ENCODE assay signal across 18 cellular contexts in genomic region chr1:89918794-89919155, GRCh38.
DNase-seq lines count a peak whose midpoint lies in the region; ATAC-seq, FAIRE-seq and TF ChIP-seq lines count a peak whose summit lies in the region.
"Had no signal": no experiment of that assay in that cellular context is flagged by ENCODE, and none has a peak within 500 bp of the region (broad histone marks: within the 10 kb centered on the region; RNA-seq: fewer than 3 reads in every experiment).

No MANE protein-coding gene starts in this region.

- no peak for FAIRE-seq in A549 (lab: Jason Lieb, UNC)

- no peak for TF ChIP-seq EP300 in A549 (IDR thresholded peaks at IDR 0.05)

- CTCF ChIA-PET in A549 (lab: Yijun Ruan, JAX), result interaction anchor here (1.2 to 4.1 kb wide), 5 partner anchors 9 to 114 kb away, joined by 3 to 17 read pairs (median 5); no protein-coding TSS in a partner anchor
- CTCF ChIA-PET in WTC11 (lab: Charles Lee), result interaction anchor here (1.2 to 2.1 kb wide), 2 partner anchors 8 to 11 kb away, joined by 3 to 5 read pairs; no protein-coding TSS in a partner anchor

- H3K4me3 Mint-ChIP-seq in WTC11, result no peak overlapping the region
- no peak overlapping the region for H3K4me3 Mint-ChIP-seq in activated T-cell treated with anti-CD3 and anti-CD28 coated beads, Interleukin-2, amount 50 U/mL, for 4 hours
- H3K4me3 Mint-ChIP-seq: activated CD8-positive, alpha-beta T cell treated with anti-CD3 and anti-CD28 coated beads, Interleukin-2, amount 10 ng/mL, durations not matched to agents 7 days and 5 days; activated T-helper 17 cell treated with anti-CD3 and anti-CD28 coated beads, Interleukin-2, amount 50 U/mL, for 72 hours; natural killer cell had no signal

- H3K4me3 ChIP-seq in A549 (no peak overlapping the region), HAP-1 (no peak overlapping the region), left lung (no peak overlapping the region)
- H3K4me3 ChIP-seq: lung had no signal

- DNase-seq in A549 (ENCODE audit: low read depth in 1 of 2, low spot score in 1 of 2) (no peak), HAP-1 (ENCODE audit: low spot score in 2 of 2) (peak; percentile 54 to 67), WTC11 (ENCODE audit: low spot score) (no peak), left lung (no peak), occipital lobe (lab: John Stamatoyannopoulos, UW) (no peak)
- DNase-seq in activated T-cell treated with anti-CD3 and anti-CD28 coated beads, Interleukin-2, amount 50 U/mL, for 4 hours, result no peak
- DNase-seq: activated CD8-positive, alpha-beta T cell treated with anti-CD3 and anti-CD28 coated beads, Interleukin-2, amount 10 ng/mL, durations not matched to agents 7 days and 5 days; amygdala; COR-L47; effector memory CD4-positive, alpha-beta T cell; natural killer cell; NCI-H1105 treated with DMSO at 0.1 percent for 48 hours; NCI-H774 had no signal

- ATAC-seq in A549, result peak in 1 of 2 experiments; percentile 80; a peak in 4 of 6 replicates
- ATAC-seq in WTC11, result peak; percentile 34
- ATAC-seq in left lung, result peak; percentile 56
- ATAC-seq in HG03039 (IDR thresholded peaks at IDR 0.05; ENCODE audit: unreplicated experiment), result no peak
- ATAC-seq in activated T-cell treated with anti-CD3 and anti-CD28 coated beads, Interleukin-2, amount 50 U/mL, for 4 hours, result no peak
- no peak for ATAC-seq in GM18873 (IDR thresholded peaks at IDR 0.05; ENCODE audit: low FRiP score, unreplicated experiment)
- ATAC-seq: activated CD8-positive, alpha-beta T cell treated with anti-CD3 and anti-CD28 coated beads, Interleukin-2, amount 10 ng/mL, durations not matched to agents 7 days and 5 days; activated T-helper 17 cell treated with anti-CD3 and anti-CD28 coated beads, Interleukin-2, amount 50 U/mL, for 72 hours; natural killer cell had no signal

- H3K36me3 ChIP-seq in HAP-1 (replicated peaks) (peaks cover 5% of the 10 kb centered on the region), left lung (no peaks in the 10 kb centered on the region)

- no peak for TF ChIP-seq POLR2A in A549 (IDR thresholded peaks at IDR 0.05; ENCODE audit: low read length)

- intact Hi-C loops in left lung (cut with DNase I), result no loop called here

- POLR2A ChIA-PET in A549 (lab: Yijun Ruan, JAX) (no interaction called here), WTC11 (lab: Charles Lee) (no interaction called here)

- WGBS in A549 (ENCODE audit: missing lambda C conversion rate), result 7% methylated on average over 1 of the region's 1 CpG

- peaks cover 27% of the 10 kb centered on the region for H3K36me3 Mint-ChIP-seq in WTC11
- peaks cover 24% of the 10 kb centered on the region for H3K36me3 Mint-ChIP-seq in activated T-cell treated with anti-CD3 and anti-CD28 coated beads, Interleukin-2, amount 50 U/mL, for 4 hours (ENCODE audit: insufficient read depth)

- peaks cover 13% of the 10 kb centered on the region for H3K9me3 Mint-ChIP-seq in WTC11
- H3K9me3 Mint-ChIP-seq in activated T-cell treated with anti-CD3 and anti-CD28 coated beads, Interleukin-2, amount 50 U/mL, for 4 hours, result peaks cover 5% of the 10 kb centered on the region
- H3K9me3 Mint-ChIP-seq: activated T-helper 17 cell treated with anti-CD3 and anti-CD28 coated beads, Interleukin-2, amount 50 U/mL, for 72 hours; natural killer cell had no signal

- H3K27ac ChIP-seq in A549, result peak overlapping the region; percentile 63 to 85
- no peak overlapping the region for H3K27ac ChIP-seq in left lung
- H3K27ac ChIP-seq: VCaP had no signal

- H3K9me3 ChIP-seq in A549 (peaks cover 9% of the 10 kb centered on the region), HAP-1 (peaks cover 2% of the 10 kb centered on the region; the same call in 1 of the 2 replicates), left lung (no peaks in the 10 kb centered on the region)

- H3K27me3 Mint-ChIP-seq in WTC11 (ENCODE audit: low read depth), result no peaks in the 10 kb centered on the region
- no peaks in the 10 kb centered on the region for H3K27me3 Mint-ChIP-seq in activated T-cell treated with anti-CD3 and anti-CD28 coated beads, Interleukin-2, amount 50 U/mL, for 4 hours (ENCODE audit: low read depth)
- H3K27me3 Mint-ChIP-seq: activated T-helper 17 cell treated with anti-CD3 and anti-CD28 coated beads, Interleukin-2, amount 50 U/mL, for 72 hours had no signal

- no peak for TF ChIP-seq RAD21 in A549 (conservative IDR thresholded peaks at IDR 0.05 in 1 of 2, IDR thresholded peaks at IDR 0.05 in 1 of 2)

- peaks cover 45% of the 10 kb centered on the region for H3K4me1 Mint-ChIP-seq in WTC11
- peaks cover 6% of the 10 kb centered on the region for H3K4me1 Mint-ChIP-seq in activated T-cell treated with anti-CD3 and anti-CD28 coated beads, Interleukin-2, amount 50 U/mL, for 4 hours (ENCODE audit: low read depth)

- peak overlapping the region; percentile 84; the same call in 1 of the 2 replicates for H3K27ac Mint-ChIP-seq in WTC11
- H3K27ac Mint-ChIP-seq: activated CD8-positive, alpha-beta T cell treated with anti-CD3 and anti-CD28 coated beads, Interleukin-2, amount 10 ng/mL, durations not matched to agents 7 days and 5 days; activated T-helper 17 cell treated with anti-CD3 and anti-CD28 coated beads, Interleukin-2, amount 50 U/mL, for 72 hours had no signal

- H3K4me2 ChIP-seq in A549, result peak overlapping the region; percentile 59

- H3K4me1 ChIP-seq in A549 (peaks cover 55% of the 10 kb centered on the region), HAP-1 (peaks cover 36% of the 10 kb centered on the region), left lung (no peaks in the 10 kb centered on the region)

- TF ChIP-seq CTCF in A549 (IDR thresholded peaks at IDR 0.05) (no peak), WTC11 (IDR thresholded peaks at IDR 0.05) (no peak), left lung (IDR thresholded peaks at IDR 0.05) (no peak)

- in situ Hi-C loops in HAP-1 (cut with MboI; ENCODE audit: low sequenced_read_pairs), result no loop called here

- H3K27me3 ChIP-seq in HAP-1 (ENCODE audit: low read depth) (no peaks in the 10 kb centered on the region), left lung (no peaks in the 10 kb centered on the region)

TF ChIP-seq in A549, 52 proteins besides CTCF, POLR2A, EP300 and RAD21:
- TF ChIP-seq FOSL2 (IDR thresholded peaks at IDR 0.05) (no peak), FOSL2 (CRISPR knock-in tag; IDR thresholded peaks at IDR 0.05) (peak; percentile 13; the same call in 1 of the 2 replicates), HES2 (IDR thresholded peaks at IDR 0.05) (no peak)

TF ChIP-seq in WTC11, 78 proteins besides CTCF, POLR2A, EP300 and RAD21:
- no peak for TF ChIP-seq ATF3 (CRISPR knock-in tag; conservative IDR thresholded peaks at IDR 0.05)
- no peak for TF ChIP-seq ZNF416 (CRISPR knock-in tag; IDR thresholded peaks at IDR 0.05)

Comparison
In these comparisons a context has a peak if more than half of its experiments do, and no peak if none do; other contexts are left out.
1. ATAC-seq: peak in WTC11 (single experiment) and left lung (single experiment); none in HG03039 (single experiment), activated T-cell treated with anti-CD3 and anti-CD28 coated beads, Interleukin-2, amount 50 U/mL, for 4 hours (0 of 2) and GM18873 (single experiment).
2. DNase-seq: peak in HAP-1 (2 of 2); none in A549 (0 of 2), WTC11 (single experiment), left lung (0 of 2), activated T-cell treated with anti-CD3 and anti-CD28 coated beads, Interleukin-2, amount 50 U/mL, for 4 hours (single experiment) and occipital lobe (single experiment).
3. H3K27ac ChIP-seq: peak in A549 (2 of 2); none in left lung (0 of 2).